Comparison of ENCODE assay signal across 29 cellular contexts in the genomic region with DNA sequence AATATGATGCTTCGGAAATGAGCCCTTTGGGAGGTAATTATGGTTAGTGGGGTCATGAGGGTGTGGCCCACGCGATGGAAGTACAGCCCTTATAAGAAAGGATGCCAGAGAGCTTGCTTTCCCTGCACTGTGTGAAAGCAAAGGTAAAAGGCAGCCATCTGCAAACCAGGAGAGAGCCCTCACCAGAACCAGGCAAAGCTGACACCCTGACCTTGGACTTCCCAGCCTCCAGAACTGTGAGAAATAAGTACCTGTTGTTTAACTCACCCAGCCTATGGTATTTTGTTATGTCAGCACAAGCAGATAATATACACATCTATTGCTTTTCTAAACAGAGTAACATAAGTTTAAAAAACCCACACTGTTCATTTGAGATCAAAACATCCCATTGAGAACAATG. TPM values are rescaled to one million over a fixed set of nuclear protein-coding genes. Genes with fewer than 3 reads are reported as not detected.
"Had no signal": no experiment of that assay in that cellular context is flagged by ENCODE, and none has a peak within 500 bp of the region (broad histone marks: within the 10 kb centered on the region; RNA-seq: fewer than 3 reads in every experiment).

No MANE protein-coding gene starts in this region.

- FAIRE-seq: small intestine had no signal

- H3K4me1 ChIP-seq: heart right ventricle, left lung, neural progenitor cell, sigmoid colon, spleen, tibial artery, uterus had no signal

- DNase-seq: heart right ventricle; kidney glomerular epithelial cell; left colon; left lung; mesendoderm; naive B cell; natural killer cell; nephron progenitor cell; occipital lobe; ovary; right cardiac atrium; sigmoid colon; small intestine; stimulated activated CD4-positive, alpha-beta T cell treated with anti-CD3 and anti-CD28 coated beads, Interleukin-4, amount 100 ng/mL, for 24 hours; stimulated activated naive CD4-positive, alpha-beta T cell; tibial artery; uterus had no signal

- H3K9me3 ChIP-seq: left lung, neutrophil, ovary, suprapubic skin, thoracic aorta, tibial artery, uterus had no signal

- H3K9ac ChIP-seq: neural progenitor cell had no signal

- H3K4me3 ChIP-seq: heart right ventricle, hepatocyte, left lung, lung, neural progenitor cell, ovary, sigmoid colon, spleen, suprapubic skin, thoracic aorta, tibial artery, uterus had no signal

- H3K4me2 ChIP-seq: hepatocyte, neural progenitor cell had no signal

- H3K27me3 ChIP-seq: hepatocyte, left lung, neural progenitor cell, ovary, sigmoid colon, spleen, suprapubic skin, uterus had no signal

- H3K36me3 ChIP-seq: heart right ventricle, left lung, neural progenitor cell, neutrophil, ovary, sigmoid colon, spleen, suprapubic skin, thoracic aorta, tibial artery, uterus had no signal

- ATAC-seq: heart right ventricle; left colon; left lung; natural killer cell; right cardiac atrium; stimulated activated effector memory CD8-positive, alpha-beta T cell treated with anti-CD3 and anti-CD28 coated beads, Interleukin-12 subunit alpha, Interleukin-12 subunit beta, amount 100 ng/mL, for 72 hours had no signal

- H2AFZ ChIP-seq: hepatocyte, neural progenitor cell had no signal

- H3K27ac ChIP-seq: heart right ventricle, hepatocyte, left lung, neural progenitor cell, neutrophil, ovary, sigmoid colon, spleen, suprapubic skin, thoracic aorta, tibial artery, uterus had no signal

- H3K79me2 ChIP-seq: hepatocyte had no signal

RNA-seq across cellular contexts. Expression of gene SYN3, which starts 50.7 kb away (rescaled TPM):
- total RNA-seq: mononuclear cell, pulmonary artery endothelial cell, renal cortical epithelial cell, thoracic aorta had no signal
- polyA plus RNA-seq: keratinocyte had no signal
